1 cellular context compared by ENCODE assay signal in genomic region chr9:33473643-33474352, GRCh38.
TF ChIP-seq lines count a peak whose summit lies in the region.

A gene with protein sequence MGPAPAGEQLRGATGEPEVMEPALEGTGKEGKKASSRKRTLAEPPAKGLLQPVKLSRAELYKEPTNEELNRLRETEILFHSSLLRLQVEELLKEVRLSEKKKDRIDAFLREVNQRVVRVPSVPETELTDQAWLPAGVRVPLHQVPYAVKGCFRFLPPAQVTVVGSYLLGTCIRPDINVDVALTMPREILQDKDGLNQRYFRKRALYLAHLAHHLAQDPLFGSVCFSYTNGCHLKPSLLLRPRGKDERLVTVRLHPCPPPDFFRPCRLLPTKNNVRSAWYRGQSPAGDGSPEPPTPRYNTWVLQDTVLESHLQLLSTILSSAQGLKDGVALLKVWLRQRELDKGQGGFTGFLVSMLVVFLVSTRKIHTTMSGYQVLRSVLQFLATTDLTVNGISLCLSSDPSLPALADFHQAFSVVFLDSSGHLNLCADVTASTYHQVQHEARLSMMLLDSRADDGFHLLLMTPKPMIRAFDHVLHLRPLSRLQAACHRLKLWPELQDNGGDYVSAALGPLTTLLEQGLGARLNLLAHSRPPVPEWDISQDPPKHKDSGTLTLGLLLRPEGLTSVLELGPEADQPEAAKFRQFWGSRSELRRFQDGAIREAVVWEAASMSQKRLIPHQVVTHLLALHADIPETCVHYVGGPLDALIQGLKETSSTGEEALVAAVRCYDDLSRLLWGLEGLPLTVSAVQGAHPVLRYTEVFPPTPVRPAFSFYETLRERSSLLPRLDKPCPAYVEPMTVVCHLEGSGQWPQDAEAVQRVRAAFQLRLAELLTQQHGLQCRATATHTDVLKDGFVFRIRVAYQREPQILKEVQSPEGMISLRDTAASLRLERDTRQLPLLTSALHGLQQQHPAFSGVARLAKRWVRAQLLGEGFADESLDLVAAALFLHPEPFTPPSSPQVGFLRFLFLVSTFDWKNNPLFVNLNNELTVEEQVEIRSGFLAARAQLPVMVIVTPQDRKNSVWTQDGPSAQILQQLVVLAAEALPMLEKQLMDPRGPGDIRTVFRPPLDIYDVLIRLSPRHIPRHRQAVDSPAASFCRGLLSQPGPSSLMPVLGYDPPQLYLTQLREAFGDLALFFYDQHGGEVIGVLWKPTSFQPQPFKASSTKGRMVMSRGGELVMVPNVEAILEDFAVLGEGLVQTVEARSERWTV (minus strand): TSS chr9:33473924. CDS start chr9:33473842, 82 bp downstream.

TF ChIP-seq in GM12878, 131 proteins besides CTCF, POLR2A, EP300 and RAD21 (continued from another document and continues in another):
- TF ChIP-seq ZNF687 (IDR thresholded peaks at IDR 0.05) (no peak), FOS (IDR thresholded peaks at IDR 0.05; ENCODE audit: borderline replicate concordance, extremely low read depth, insufficient read length) (peak; percentile 89), NR2C2 (IDR thresholded peaks at IDR 0.05; ENCODE audit: borderline replicate concordance, control insufficient read depth, insufficient read length, low read depth) (no peak), NFXL1 (IDR thresholded peaks at IDR 0.05; ENCODE audit: borderline replicate concordance) (no peak), NR2F1 (conservative IDR thresholded peaks at IDR 0.05) (no peak), TBL1XR1 (IDR thresholded peaks at IDR 0.05; ENCODE audit: low read depth, low read length) (no peak), RFX5 (IDR thresholded peaks at IDR 0.05; ENCODE audit: low read depth, low read length) (peak; percentile 34; the same call in 1 of the 2 replicates), NR2C1 (IDR thresholded peaks at IDR 0.05) (no peak), CBFB (IDR thresholded peaks at IDR 0.05; ENCODE audit: low read depth) (peak; percentile 69; the same call in 1 of the 2 replicates), RB1 (IDR thresholded peaks at IDR 0.05; ENCODE audit: borderline replicate concordance) (0 out of 2 replicates have a peak, but pooled peaks have one; percentile 22), CBX3 (IDR thresholded peaks at IDR 0.05; ENCODE audit: borderline replicate concordance, low read depth) (no peak), RELA (IDR thresholded peaks at IDR 0.05; ENCODE audit: borderline replicate concordance, partially characterized antibody) (no peak), KAT2A (conservative IDR thresholded peaks at IDR 0.05; ENCODE audit: control insufficient read depth, low read depth, low read length) (no peak), ASH2L (IDR thresholded peaks at IDR 0.05; ENCODE audit: borderline replicate concordance, low read depth) (no peak), SREBF2 (IDR thresholded peaks at IDR 0.05; ENCODE audit: low read length) (no peak), CBX5 (IDR thresholded peaks at IDR 0.05; ENCODE audit: low read depth) (no peak), EGR1 (IDR thresholded peaks at IDR 0.05; ENCODE audit: borderline replicate concordance in 1 of 2, low read depth in 2 of 2, low read length in 2 of 2) (peak in 1 of 2 experiments; percentile 45; a peak in 1 of 3 replicates), SPI1 (IDR thresholded peaks at IDR 0.05; ENCODE audit: borderline replicate concordance, insufficient read depth, low read depth, low read length) (peak; percentile 72; the same call in 1 of the 2 replicates), SIX5 (IDR thresholded peaks at IDR 0.05; ENCODE audit: low read depth, low read length, severe bottlenecking) (peak; percentile 42), NFYA (IDR thresholded peaks at IDR 0.05; ENCODE audit: borderline replicate concordance, low read depth, low read length) (peak; percentile 64), LARP7 (IDR thresholded peaks at IDR 0.05) (0 out of 2 replicates have a peak, but pooled peaks have one; percentile 53), ZNF207 (IDR thresholded peaks at IDR 0.05; ENCODE audit: borderline replicate concordance) (no peak), SKIL (IDR thresholded peaks at IDR 0.05; ENCODE audit: low read depth, poor library complexity, severe bottlenecking) (peak; percentile 49), RAD51 (IDR thresholded peaks at IDR 0.05) (peak; percentile 88), ESRRA (IDR thresholded peaks at IDR 0.05; ENCODE audit: low read length) (no peak), CREB1 (IDR thresholded peaks at IDR 0.05; ENCODE audit: low read depth) (peak; percentile 70; the same call in 1 of the 2 replicates), ZSCAN29 (IDR thresholded peaks at IDR 0.05) (peak; percentile 90), POU2F2 (IDR thresholded peaks at IDR 0.05; ENCODE audit: borderline replicate concordance, low read depth, low read length) (no peak; the same call in 1 of the 3 replicates), RUNX3 (IDR thresholded peaks at IDR 0.05; ENCODE audit: low read length) (peak; percentile 62), GATAD2B (conservative IDR thresholded peaks at IDR 0.05; ENCODE audit: low read depth) (no peak), BACH1 (IDR thresholded peaks at IDR 0.05; ENCODE audit: borderline replicate concordance) (no peak), BCL11A (IDR thresholded peaks at IDR 0.05; ENCODE audit: low read depth, low read length) (no peak), YBX1 (IDR thresholded peaks at IDR 0.05) (no peak), FOXM1 (IDR thresholded peaks at IDR 0.05; ENCODE audit: low read depth, low read length) (no peak), HDAC2 (IDR thresholded peaks at IDR 0.05) (0 out of 2 replicates have a peak, but pooled peaks have one; percentile 53), SMAD1 (IDR thresholded peaks at IDR 0.05; ENCODE audit: low read depth, partially characterized antibody) (peak; percentile 69), HCFC1 (IDR thresholded peaks at IDR 0.05; ENCODE audit: low read length) (peak; percentile 55; the same call in 1 of the 2 replicates)
- TF ChIP-seq, protein P1, sequence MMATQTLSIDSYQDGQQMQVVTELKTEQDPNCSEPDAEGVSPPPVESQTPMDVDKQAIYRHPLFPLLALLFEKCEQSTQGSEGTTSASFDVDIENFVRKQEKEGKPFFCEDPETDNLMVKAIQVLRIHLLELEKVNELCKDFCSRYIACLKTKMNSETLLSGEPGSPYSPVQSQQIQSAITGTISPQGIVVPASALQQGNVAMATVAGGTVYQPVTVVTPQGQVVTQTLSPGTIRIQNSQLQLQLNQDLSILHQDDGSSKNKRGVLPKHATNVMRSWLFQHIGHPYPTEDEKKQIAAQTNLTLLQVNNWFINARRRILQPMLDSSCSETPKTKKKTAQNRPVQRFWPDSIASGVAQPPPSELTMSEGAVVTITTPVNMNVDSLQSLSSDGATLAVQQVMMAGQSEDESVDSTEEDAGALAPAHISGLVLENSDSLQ (IDR thresholded peaks at IDR 0.05) = peak; percentile 69; the same call in 1 of the 2 replicates
- TF ChIP-seq, protein P2, sequence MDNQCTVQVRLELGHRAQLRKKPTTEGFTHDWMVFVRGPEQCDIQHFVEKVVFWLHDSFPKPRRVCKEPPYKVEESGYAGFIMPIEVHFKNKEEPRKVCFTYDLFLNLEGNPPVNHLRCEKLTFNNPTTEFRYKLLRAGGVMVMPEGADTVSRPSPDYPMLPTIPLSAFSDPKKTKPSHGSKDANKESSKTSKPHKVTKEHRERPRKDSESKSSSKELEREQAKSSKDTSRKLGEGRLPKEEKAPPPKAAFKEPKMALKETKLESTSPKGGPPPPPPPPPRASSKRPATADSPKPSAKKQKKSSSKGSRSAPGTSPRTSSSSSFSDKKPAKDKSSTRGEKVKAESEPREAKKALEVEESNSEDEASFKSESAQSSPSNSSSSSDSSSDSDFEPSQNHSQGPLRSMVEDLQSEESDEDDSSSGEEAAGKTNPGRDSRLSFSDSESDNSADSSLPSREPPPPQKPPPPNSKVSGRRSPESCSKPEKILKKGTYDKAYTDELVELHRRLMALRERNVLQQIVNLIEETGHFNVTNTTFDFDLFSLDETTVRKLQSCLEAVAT (IDR thresholded peaks at IDR 0.05) = 0 out of 2 replicates have a peak, but pooled peaks have one; percentile 83
- TF ChIP-seq, protein P3, sequence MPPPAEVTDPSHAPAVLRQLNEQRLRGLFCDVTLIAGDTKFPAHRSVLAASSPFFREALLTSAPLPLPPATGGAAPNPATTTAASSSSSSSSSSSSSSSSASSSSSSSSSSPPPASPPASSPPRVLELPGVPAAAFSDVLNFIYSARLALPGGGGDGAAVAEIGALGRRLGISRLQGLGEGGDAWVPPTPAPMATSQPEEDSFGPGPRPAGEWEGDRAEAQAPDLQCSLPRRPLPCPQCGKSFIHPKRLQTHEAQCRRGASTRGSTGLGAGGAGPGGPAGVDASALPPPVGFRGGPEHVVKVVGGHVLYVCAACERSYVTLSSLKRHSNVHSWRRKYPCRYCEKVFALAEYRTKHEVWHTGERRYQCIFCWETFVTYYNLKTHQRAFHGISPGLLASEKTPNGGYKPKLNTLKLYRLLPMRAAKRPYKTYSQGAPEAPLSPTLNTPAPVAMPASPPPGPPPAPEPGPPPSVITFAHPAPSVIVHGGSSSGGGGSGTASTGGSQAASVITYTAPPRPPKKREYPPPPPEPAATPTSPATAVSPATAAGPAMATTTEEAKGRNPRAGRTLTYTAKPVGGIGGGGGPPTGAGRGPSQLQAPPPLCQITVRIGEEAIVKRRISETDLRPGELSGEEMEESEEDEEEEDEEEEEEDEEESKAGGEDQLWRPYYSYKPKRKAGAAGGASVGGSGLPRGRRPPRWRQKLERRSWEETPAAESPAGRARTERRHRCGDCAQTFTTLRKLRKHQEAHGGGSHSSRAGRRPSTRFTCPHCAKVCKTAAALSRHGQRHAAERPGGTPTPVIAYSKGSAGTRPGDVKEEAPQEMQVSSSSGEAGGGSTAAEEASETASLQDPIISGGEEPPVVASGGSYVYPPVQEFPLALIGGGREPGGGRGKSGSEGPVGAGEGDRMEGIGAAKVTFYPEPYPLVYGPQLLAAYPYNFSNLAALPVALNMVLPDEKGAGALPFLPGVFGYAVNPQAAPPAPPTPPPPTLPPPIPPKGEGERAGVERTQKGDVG (CRISPR knock-in tag; IDR thresholded peaks at IDR 0.05) = no peak
- TF ChIP-seq, protein P4, sequence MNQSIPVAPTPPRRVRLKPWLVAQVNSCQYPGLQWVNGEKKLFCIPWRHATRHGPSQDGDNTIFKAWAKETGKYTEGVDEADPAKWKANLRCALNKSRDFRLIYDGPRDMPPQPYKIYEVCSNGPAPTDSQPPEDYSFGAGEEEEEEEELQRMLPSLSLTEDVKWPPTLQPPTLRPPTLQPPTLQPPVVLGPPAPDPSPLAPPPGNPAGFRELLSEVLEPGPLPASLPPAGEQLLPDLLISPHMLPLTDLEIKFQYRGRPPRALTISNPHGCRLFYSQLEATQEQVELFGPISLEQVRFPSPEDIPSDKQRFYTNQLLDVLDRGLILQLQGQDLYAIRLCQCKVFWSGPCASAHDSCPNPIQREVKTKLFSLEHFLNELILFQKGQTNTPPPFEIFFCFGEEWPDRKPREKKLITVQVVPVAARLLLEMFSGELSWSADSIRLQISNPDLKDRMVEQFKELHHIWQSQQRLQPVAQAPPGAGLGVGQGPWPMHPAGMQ (IDR thresholded peaks at IDR 0.05; ENCODE audit: borderline replicate concordance) = no peak
- TF ChIP-seq, protein P5, sequence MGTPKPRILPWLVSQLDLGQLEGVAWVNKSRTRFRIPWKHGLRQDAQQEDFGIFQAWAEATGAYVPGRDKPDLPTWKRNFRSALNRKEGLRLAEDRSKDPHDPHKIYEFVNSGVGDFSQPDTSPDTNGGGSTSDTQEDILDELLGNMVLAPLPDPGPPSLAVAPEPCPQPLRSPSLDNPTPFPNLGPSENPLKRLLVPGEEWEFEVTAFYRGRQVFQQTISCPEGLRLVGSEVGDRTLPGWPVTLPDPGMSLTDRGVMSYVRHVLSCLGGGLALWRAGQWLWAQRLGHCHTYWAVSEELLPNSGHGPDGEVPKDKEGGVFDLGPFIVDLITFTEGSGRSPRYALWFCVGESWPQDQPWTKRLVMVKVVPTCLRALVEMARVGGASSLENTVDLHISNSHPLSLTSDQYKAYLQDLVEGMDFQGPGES (IDR thresholded peaks at IDR 0.05) = peak; percentile 86
